In the genomic region with DNA sequence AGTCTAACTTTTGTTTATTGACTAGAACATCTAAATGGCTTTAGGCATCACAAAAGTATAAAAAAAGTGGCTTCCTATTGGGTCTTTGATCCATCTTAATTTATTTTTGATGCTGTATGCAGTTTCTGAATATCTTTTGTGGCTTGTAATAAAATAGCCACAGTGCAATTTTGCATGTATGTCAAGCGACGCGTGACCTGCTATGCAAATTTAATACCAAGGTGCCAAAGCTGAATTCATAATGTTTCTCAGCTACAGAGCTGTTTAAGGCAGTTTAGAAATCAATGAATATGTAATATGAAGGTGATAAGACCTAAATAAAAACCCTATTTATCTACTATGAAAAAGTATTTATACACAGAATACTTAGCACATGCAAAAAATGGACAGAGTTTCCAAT, we compare ENCODE assay signal across 19 cellular contexts.
"Had no signal": no experiment of that assay in that cellular context is flagged by ENCODE, and none has a peak within 500 bp of the region (broad histone marks: within the 10 kb centered on the region; RNA-seq: fewer than 3 reads in every experiment).

No MANE protein-coding gene starts in this region.

- H3K9me3 ChIP-seq: heart left ventricle, neutrophil, psoas muscle, right lobe of liver, testis, tibial nerve had no signal

- DNase-seq: effector CD4-positive, alpha-beta T cell; endodermal cell; erythroblast; foreskin keratinocyte; heart left ventricle; hippocampal formation; naive thymus-derived CD8-positive, alpha-beta T cell; psoas muscle; retina; right lobe of liver; stimulated activated CD4-positive, alpha-beta T cell treated with anti-CD3 and anti-CD28 coated beads, Interleukin-1b, Interleukin-23, amount 100 ng/mL, for 48 hours; stimulated activated CD4-positive, alpha-beta T cell treated with anti-CD3 and anti-CD28 coated beads, Interleukin-4, amount 100 ng/mL, for 4 hours; stimulated activated naive B cell treated with anti-CD40 and anti-IgM and Interleukin-4, amounts not matched to agents 10 μg/mL and 1 μg/mL and 100 μg/mL, for 72 hours; stimulated activated naive CD8-positive, alpha-beta T cell treated with anti-CD3 and anti-CD28 coated beads, Interleukin-15, amount 100 ng/mL, for 72 hours; testis had no signal

- H3K4me1 ChIP-seq: foreskin keratinocyte, heart left ventricle, psoas muscle, right lobe of liver, testis, tibial nerve had no signal

- ATAC-seq: foreskin keratinocyte; heart left ventricle; naive thymus-derived CD8-positive, alpha-beta T cell; psoas muscle; right lobe of liver; stimulated activated naive B cell treated with anti-CD40 and anti-IgM and Interleukin-4, amounts not matched to agents 10 μg/mL and 1 μg/mL and 100 μg/mL, for 72 hours; stimulated activated naive CD8-positive, alpha-beta T cell treated with anti-CD3 and anti-CD28 coated beads, Interleukin-15, amount 100 ng/mL, for 72 hours had no signal

- H3K27ac ChIP-seq: coronary artery, foreskin keratinocyte, heart left ventricle, neutrophil, psoas muscle, right lobe of liver, testis, tibial nerve had no signal

- FAIRE-seq: endothelial cell of umbilical vein had no signal

- H3K4me3 ChIP-seq: coronary artery, heart left ventricle, psoas muscle, right lobe of liver, testis, tibial nerve had no signal

- H3K27me3 ChIP-seq: foreskin keratinocyte, neutrophil, right lobe of liver, testis, tibial nerve had no signal

- H3K36me3 ChIP-seq: heart left ventricle, neutrophil, right lobe of liver, tibial nerve had no signal
